In the genomic region with DNA sequence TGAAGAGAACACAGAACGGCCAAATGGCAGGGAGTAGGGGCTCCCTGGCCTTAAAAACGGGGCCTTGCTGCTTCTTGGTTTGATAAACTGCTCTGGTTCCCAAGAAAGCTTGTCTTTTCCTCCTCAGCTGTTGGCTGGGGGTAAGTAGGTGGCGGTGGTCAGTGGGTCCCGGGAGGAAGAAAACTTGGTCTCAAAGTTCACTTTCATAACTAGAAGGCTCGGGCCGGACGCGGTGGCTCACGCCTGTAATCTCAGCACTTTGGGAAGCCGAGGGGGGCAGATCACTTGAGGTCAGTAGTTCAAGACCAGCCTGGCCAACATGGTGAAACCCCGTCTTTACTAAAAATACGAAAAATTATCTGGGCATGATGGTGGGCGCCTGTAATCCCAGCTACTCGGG, we compare ENCODE assay signal across 6 cellular contexts.
"Had no signal": no experiment of that assay in that cellular context is flagged by ENCODE, and none has a peak within 500 bp of the region (broad histone marks: within the 10 kb centered on the region; RNA-seq: fewer than 3 reads in every experiment).

No MANE protein-coding gene starts in this region.

- H3K27ac ChIP-seq: neutrophil, psoas muscle had no signal

- H3K36me3 ChIP-seq: breast epithelium, neutrophil, sigmoid colon had no signal

- H3K27me3 ChIP-seq: breast epithelium, dorsolateral prefrontal cortex, sigmoid colon, testis had no signal

- H3K9me3 ChIP-seq: breast epithelium, neutrophil, psoas muscle, sigmoid colon, testis had no signal

- H3K4me1 ChIP-seq: breast epithelium, psoas muscle, testis had no signal
